In genomic region chr6:366389-366788, GRCh38 we compare ENCODE assay signal across 17 cellular contexts. TPM values are rescaled to one million over a fixed set of nuclear protein-coding genes. Genes with fewer than 3 reads are reported as not detected.
DNase-seq lines count a peak whose midpoint lies in the region; ATAC-seq and TF ChIP-seq lines count a peak whose summit lies in the region.
"Had no signal": no experiment of that assay in that cellular context is flagged by ENCODE, and none has a peak within 500 bp of the region (broad histone marks: within the 10 kb centered on the region; RNA-seq: fewer than 3 reads in every experiment).

No MANE protein-coding gene starts in this region.

- H3K4me2 ChIP-seq in BLaER1 (peak overlapping the region; percentile 66), OCI-LY7 (ENCODE audit: low read length) (peak overlapping the region; percentile 69)

- H3K36me3 Mint-ChIP-seq in chondrocyte (ENCODE audit: low read depth) (peaks cover 6% of the 10 kb centered on the region), nephron (ENCODE audit: low read depth) (no peaks in the 10 kb centered on the region)
- peaks cover 7 to 10% of the 10 kb centered on the region in 2 donors for H3K36me3 Mint-ChIP-seq in activated T-cell treated with anti-CD3 and anti-CD28 coated beads, Interleukin-2, amount 50 U/mL, for 72 hours (ENCODE audit: insufficient read depth in 2 of 2)

- peak; percentile 40 for DNase-seq in OCI-LY7 (ENCODE audit: low spot score)
- peak; percentile 2 for DNase-seq in chondrocyte (ENCODE audit: low spot score)
- DNase-seq in islet precursor cell: no peak
- no peak for DNase-seq in stimulated activated CD4-positive, alpha-beta T cell treated with anti-CD3 and anti-CD28 coated beads, Interleukin-4, amount 100 ng/mL, for 4 hours
- DNase-seq in GOT3 (lab: John Stamatoyannopoulos, UW): no peak
- DNase-seq in activated T-cell treated with anti-CD3 and anti-CD28 coated beads, Interleukin-2, amount 50 U/mL, for 72 hours: no peak
- DNase-seq: Caco-2; CD8-positive, alpha-beta memory T cell; DND-41; GDM1; HCEC 1CT; IMR-90 had no signal

- H3K4me1 Mint-ChIP-seq in chondrocyte (ENCODE audit: low read depth): no peaks in the 10 kb centered on the region
- peaks cover 50% of the 10 kb centered on the region for H3K4me1 Mint-ChIP-seq in nephron
- no peaks in the 10 kb centered on the region for H3K4me1 Mint-ChIP-seq in activated T-cell treated with anti-CD3 and anti-CD28 coated beads, Interleukin-2, amount 50 U/mL, for 72 hours (ENCODE audit: low read depth)

- 0 out of 2 replicates have a peak, but pooled peaks cover 6% of the 10 kb centered on the region for H3K27me3 ChIP-seq in BLaER1

- no peaks in the 10 kb centered on the region for H3K79me2 ChIP-seq in OCI-LY7 (ENCODE audit: insufficient read depth, low read depth, low read length)

- H3K4me3 ChIP-seq in BLaER1 (no peak overlapping the region), OCI-LY7 (ENCODE audit: low read depth, low read length, poor library complexity, severe bottlenecking) (peak overlapping the region; percentile 42)

- H3K4me3 Mint-ChIP-seq in chondrocyte (ENCODE audit: unreplicated experiment) (no peak overlapping the region), nephron (peak overlapping the region in 1 of 3 experiments; percentile 4)
- H3K4me3 Mint-ChIP-seq in activated T-cell treated with anti-CD3 and anti-CD28 coated beads, Interleukin-2, amount 50 U/mL, for 72 hours: no peak overlapping the region
- H3K4me3 Mint-ChIP-seq: CD8-positive, alpha-beta memory T cell had no signal

- ATAC-seq in activated T-cell treated with anti-CD3 and anti-CD28 coated beads, Interleukin-2, amount 50 U/mL, for 72 hours (replicated peaks in 1 of 2): no peak

- H3K9me3 Mint-ChIP-seq in chondrocyte (ENCODE audit: low read depth): peaks cover 44% of the 10 kb centered on the region
- peaks cover 53% of the 10 kb centered on the region for H3K9me3 Mint-ChIP-seq in nephron
- H3K9me3 Mint-ChIP-seq in activated T-cell treated with anti-CD3 and anti-CD28 coated beads, Interleukin-2, amount 50 U/mL, for 72 hours: peaks cover 4 to 11% of the 10 kb centered on the region in 2 donors

- H3K9ac ChIP-seq in BLaER1: no peak overlapping the region

- BruUV-seq in OCI-LY7 (replicated peaks; lab: Mats Ljungman, UMichigan): no TSS peak

- H3K27ac ChIP-seq in BLaER1 (no peak overlapping the region), OCI-LY7 (ENCODE audit: low read depth, low read length, poor library complexity, severe bottlenecking) (peak overlapping the region; percentile 95)

- TF ChIP-seq CTCF in OCI-LY7 (conservative IDR thresholded peaks at IDR 0.05; ENCODE audit: low read length): no peak
- no peak for TF ChIP-seq CTCF in chondrocyte (IDR thresholded peaks at IDR 0.05)
- no peak for TF ChIP-seq CTCF in nephron (IDR thresholded peaks at IDR 0.05; ENCODE audit: unreplicated experiment in 3 of 3)

- H3K27ac Mint-ChIP-seq in chondrocyte (ENCODE audit: unreplicated experiment) (no peak overlapping the region), nephron (peak overlapping the region in 2 of 3 experiments; percentile 8 to 77)
- no peak overlapping the region for H3K27ac Mint-ChIP-seq in activated T-cell treated with anti-CD3 and anti-CD28 coated beads, Interleukin-2, amount 50 U/mL, for 72 hours
- H3K27ac Mint-ChIP-seq: CD8-positive, alpha-beta memory T cell had no signal

- H4K20me1 ChIP-seq in BLaER1: no peaks in the 10 kb centered on the region
- H4K20me1 ChIP-seq in OCI-LY7 (ENCODE audit: insufficient read depth, low read length): no peaks in the 10 kb centered on the region

- H3K9me3 ChIP-seq in BLaER1 (peaks cover 22% of the 10 kb centered on the region), OCI-LY7 (ENCODE audit: low read length) (no peaks in the 10 kb centered on the region)

- CTCF ChIA-PET in OCI-LY7 (lab: Charles Lee; ENCODE audit: unreplicated experiment): interaction anchor here (0.5 to 2.3 kb wide), 5 partner anchors 10 to 176 kb away, joined by 3 to 5 read pairs (median 4); partner anchors contain the start of gene IRF4

- H3K36me3 ChIP-seq in BLaER1 (no peaks in the 10 kb centered on the region), OCI-LY7 (ENCODE audit: insufficient read depth, low read length) (no peaks in the 10 kb centered on the region)

- H3K27me3 Mint-ChIP-seq in chondrocyte (ENCODE audit: low read depth): peaks cover 12% of the 10 kb centered on the region
- H3K27me3 Mint-ChIP-seq in nephron (ENCODE audit: low read depth): peaks cover 17% of the 10 kb centered on the region
- H3K27me3 Mint-ChIP-seq in activated T-cell treated with anti-CD3 and anti-CD28 coated beads, Interleukin-2, amount 50 U/mL, for 72 hours (ENCODE audit: low read depth): peaks cover 17% of the 10 kb centered on the region

- intact Hi-C loops in OCI-LY7 (cut with micrococcal nuclease; ENCODE audit: unreplicated experiment): no loop called here

- POLR2A ChIA-PET in OCI-LY7 (lab: Charles Lee): interaction anchor here (0.6 to 8.0 kb wide), 17 partner anchors 8 to 179 kb away, joined by 3 to 81 read pairs (median 6); partner anchors contain the start of gene IRF4

- H3K4me1 ChIP-seq in BLaER1: peaks cover 33% of the 10 kb centered on the region
- H3K4me1 ChIP-seq in OCI-LY7 (ENCODE audit: insufficient read depth, low read length, poor library complexity, severe bottlenecking): peaks cover 69% of the 10 kb centered on the region
- H3K4me1 ChIP-seq: Caco-2 had no signal

- no peaks in the 10 kb centered on the region for H3K9me2 ChIP-seq in OCI-LY7 (ENCODE audit: insufficient read depth, low read length)

- peak overlapping the region; percentile 74 for H2AFZ ChIP-seq in OCI-LY7 (ENCODE audit: low read length)

RNA-seq across cellular contexts. Expression of gene IRF4, which starts 25.2 kb away (rescaled TPM):
- total RNA-seq in OCI-LY7 (2014; rRNA removed; shearing (Covaris generic)): 143 and 189 TPM in 2 replicates
- 281 and 291 TPM in 2 replicates for total RNA-seq in OCI-LY7 (2022)
- total RNA-seq in chondrocyte: 0.05 TPM in 1 of 3 replicates, not detected in the others
- 100 to 1,000 TPM; 554 to 602 TPM for total RNA-seq in activated T-cell treated with anti-CD3 and anti-CD28 coated beads, Interleukin-2, amount 50 U/mL, for 72 hours
- total RNA-seq: A172, Caco-2, H4, HT-29, IMR-90 had no signal

Comparison
In these comparisons a context has a peak if more than half of its experiments do, and no peak if none do; other contexts are left out.
1. DNase-seq: peak in OCI-LY7 (single experiment) and chondrocyte (single experiment); none in islet precursor cell (single experiment), stimulated activated CD4-positive, alpha-beta T cell treated with anti-CD3 and anti-CD28 coated beads, Interleukin-4, amount 100 ng/mL, for 4 hours (0 of 2), GOT3 (single experiment) and activated T-cell treated with anti-CD3 and anti-CD28 coated beads, Interleukin-2, amount 50 U/mL, for 72 hours (0 of 2).
2. H3K27ac Mint-ChIP-seq: peak in nephron (2 of 3); none in chondrocyte (single experiment) and activated T-cell treated with anti-CD3 and anti-CD28 coated beads, Interleukin-2, amount 50 U/mL, for 72 hours (single experiment).
3. RNA of gene IRF4, which starts 25.2 kb away (total RNA-seq): 554 to 602 TPM in activated T-cell treated with anti-CD3 and anti-CD28 coated beads, Interleukin-2, amount 50 U/mL, for 72 hours and 143 to 291 TPM in OCI-LY7; 0.05 TPM in chondrocyte; every median in the first group is over 100 times any median in the second.